Comparison of ENCODE assay signal across 8 cellular contexts in the genomic region with DNA sequence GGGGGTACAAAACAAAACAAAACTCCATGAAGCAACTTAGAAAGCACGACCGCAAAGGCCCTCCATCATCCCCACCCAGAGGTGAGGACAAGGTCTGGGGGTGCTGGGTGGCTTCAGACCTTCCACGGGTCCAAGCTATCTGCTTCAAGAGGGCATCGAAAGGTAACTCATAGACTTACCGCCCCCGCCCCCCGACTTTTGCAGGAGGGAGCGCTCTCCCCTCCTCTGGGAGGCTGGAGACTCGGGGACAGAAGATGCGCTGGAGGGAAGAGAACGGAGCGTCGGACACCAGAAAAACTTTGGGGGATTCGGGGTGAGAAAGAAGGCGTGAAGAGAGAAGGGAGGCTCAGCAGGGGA. TPM values are rescaled to one million over a fixed set of nuclear protein-coding genes. Genes with fewer than 3 reads are reported as not detected.
DNase-seq lines count a peak whose midpoint lies in the region; ATAC-seq, FAIRE-seq and TF ChIP-seq lines count a peak whose summit lies in the region.

No MANE protein-coding gene starts in this region.

- POLR2A ChIA-PET in Caco-2 (lab: Charles Lee) = no interaction called here

- intact Hi-C loops in Caco-2 (cut with micrococcal nuclease; ENCODE audit: unreplicated experiment) (loop anchor here (2.0 kb wide), 1 partner anchor 59 kb away; no protein-coding TSS in a partner anchor), ascending aorta (cut with DNase I) (loop anchor here (5.0 kb wide), 1 partner anchor 47 kb away; no protein-coding TSS in a partner anchor), lower leg skin (cut with DNase I; ENCODE audit: low total_unique reads) (loop anchor here (5.0 kb wide), 1 partner anchor 1238 kb away; no protein-coding TSS in a partner anchor), upper lobe of right lung (cut with DNase I) (no loop called here)

- TF ChIP-seq CTCF in Caco-2 (IDR thresholded peaks at IDR 0.05; ENCODE audit: insufficient read depth in 1 of 2, low read depth in 1 of 2, low read length in 1 of 2, severe bottlenecking in 1 of 2, unreplicated experiment in 1 of 2) (no peak), ascending aorta (IDR thresholded peaks at IDR 0.05) (no peak), lower leg skin (IDR thresholded peaks at IDR 0.05) (no peak), upper lobe of right lung (IDR thresholded peaks at IDR 0.05) (no peak)

- H3K36me3 ChIP-seq in Caco-2 (ENCODE audit: control insufficient read depth, insufficient read depth, low read length) (no peaks in the 10 kb centered on the region), ascending aorta (no peaks in the 10 kb centered on the region), upper lobe of right lung (no peaks in the 10 kb centered on the region)

- H3K27ac ChIP-seq in ascending aorta (peak overlapping the region; percentile 64 to 81), upper lobe of right lung (peak overlapping the region; percentile 84)

- H3K4me1 Mint-ChIP-seq in Caco-2 (ENCODE audit: low read depth, unreplicated experiment) = peaks cover 7% of the 10 kb centered on the region

- H3K27me3 ChIP-seq in Caco-2 (replicated peaks; ENCODE audit: control insufficient read depth, insufficient read depth, low read length) (no peaks in the 10 kb centered on the region), ascending aorta (no peaks in the 10 kb centered on the region), upper lobe of right lung (no peaks in the 10 kb centered on the region)

- H3K27me3 Mint-ChIP-seq in Caco-2 (ENCODE audit: insufficient read depth, unreplicated experiment) = no peaks in the 10 kb centered on the region

- ATAC-seq in HG03571 (IDR thresholded peaks at IDR 0.05; ENCODE audit: unreplicated experiment) (peak; percentile 11), upper lobe of right lung (no peak)

- CTCF ChIA-PET in Caco-2 (lab: Charles Lee) = no interaction called here

- no peak for TF ChIP-seq POLR2A in lower leg skin (IDR thresholded peaks at IDR 0.05)
- TF ChIP-seq POLR2A in GM12891 (IDR thresholded peaks at IDR 0.05; ENCODE audit: low read depth, low read length) = no peak

- WGBS in lower leg skin, 2 donors = 3 to 5% methylated on average over 15 of the region's 15 CpGs

- H3K4me3 ChIP-seq in Caco-2 (ENCODE audit: low read depth, low read length) (peak overlapping the region; percentile 61), ascending aorta (peak overlapping the region; percentile 78 to 93), lower leg skin (ENCODE audit: low read depth, poor library complexity, severe bottlenecking) (peak overlapping the region; percentile 49), upper lobe of right lung (peak overlapping the region; percentile 83)

- H3K9me3 Mint-ChIP-seq in Caco-2 (ENCODE audit: unreplicated experiment) = no peaks in the 10 kb centered on the region

- BruUV-seq in Caco-2 (replicated peaks; lab: Mats Ljungman, UMichigan) = no TSS peak

- H3K9me3 ChIP-seq in Caco-2 = no peaks in the 10 kb centered on the region
- H3K9me3 ChIP-seq in ascending aorta = no peaks in the 10 kb centered on the region
- H3K9me3 ChIP-seq in upper lobe of right lung = no peaks in the 10 kb centered on the region

- no peaks in the 10 kb centered on the region for H3K4me1 ChIP-seq in Caco-2
- peaks cover 0 to 10% of the 10 kb centered on the region in 2 donors for H3K4me1 ChIP-seq in ascending aorta
- peaks cover 12% of the 10 kb centered on the region for H3K4me1 ChIP-seq in upper lobe of right lung

- H3K36me3 Mint-ChIP-seq in Caco-2 (ENCODE audit: insufficient read depth, unreplicated experiment) = peaks cover 22% of the 10 kb centered on the region

- no peak overlapping the region for H3K27ac Mint-ChIP-seq in Caco-2 (ENCODE audit: unreplicated experiment)

- peak overlapping the region; percentile 82 for H3K4me3 Mint-ChIP-seq in Caco-2 (ENCODE audit: unreplicated experiment)

- DNase-seq in Caco-2 = peak in 1 of 2 experiments; percentile 5
- DNase-seq in ascending aorta (ENCODE audit: low spot score in 2 of 2) = peak in 1 of 2 donors; percentile 65
- DNase-seq in lower leg skin (ENCODE audit: low spot score in 2 of 2) = no peak
- DNase-seq in upper lobe of right lung = no peak
- no peak for DNase-seq in Kasumi-1 (lab: John Stamatoyannopoulos, UW)
- DNase-seq in GM12891 (ENCODE audit: insufficient read length, low spot score) = no peak
- no peak for DNase-seq in AG08396 (ENCODE audit: low spot score)

- FAIRE-seq in GM12891 (lab: Jason Lieb, UNC) = no peak

TF ChIP-seq in GM12891, 5 proteins besides CTCF, POLR2A, EP300 and RAD21:
- TF ChIP-seq TAF1 (IDR thresholded peaks at IDR 0.05; ENCODE audit: low read depth, low read length) = no peak
- no peak for TF ChIP-seq POU2F2 (IDR thresholded peaks at IDR 0.05; ENCODE audit: low read depth, low read length)
- no peak for TF ChIP-seq SPI1 (IDR thresholded peaks at IDR 0.05; ENCODE audit: low read depth, low read length)
- TF ChIP-seq PAX5 (IDR thresholded peaks at IDR 0.05; ENCODE audit: insufficient read depth, low read length, severe bottlenecking) = no peak
- no peak for TF ChIP-seq POLR2AphosphoS5 (IDR thresholded peaks at IDR 0.05; ENCODE audit: low read depth, low read length)
TF ChIP-seq in GM12891: peak in this region for 0.

RNA-seq across cellular contexts. Expression of a gene that starts 0.3 kb away (rescaled TPM):
- 1.5 and 1.8 TPM in 2 replicates for total RNA-seq in Caco-2 (2022)
- 23.4 TPM for total RNA-seq in ascending aorta
- total RNA-seq in lower leg skin = 1 to 10 TPM; 4.1 to 9.7 (median 8.1) TPM
- 35.2 TPM for total RNA-seq in upper lobe of right lung
- 0.47 TPM for polyA plus RNA-seq in GM12891 (2012; ENCODE audit: low read depth, missing spikeins)
